8 cellular contexts compared by ENCODE assay signal in the genomic region with DNA sequence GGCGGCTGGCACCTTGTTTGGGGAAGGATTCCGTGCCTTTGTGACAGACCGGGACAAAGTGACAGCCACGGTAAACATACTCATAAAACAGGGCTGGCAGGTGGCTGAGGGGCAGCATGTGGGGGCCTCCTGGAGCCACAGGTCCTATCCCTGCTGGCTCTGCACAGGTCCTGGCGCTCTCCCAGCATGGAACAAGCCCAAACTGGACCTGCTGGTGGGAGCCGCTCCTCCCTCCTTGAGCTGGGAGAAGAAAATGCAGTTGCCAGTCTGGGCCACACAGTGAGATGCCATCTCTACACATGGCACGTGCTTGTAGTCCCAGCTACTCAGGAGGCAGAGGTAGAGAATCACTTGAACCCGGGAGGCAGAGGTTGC. TPM values are rescaled to one million over a fixed set of nuclear protein-coding genes. Genes with fewer than 3 reads are reported as not detected.
"Had no signal": no experiment of that assay in that cellular context is flagged by ENCODE, and none has a peak within 500 bp of the region (broad histone marks: within the 10 kb centered on the region; RNA-seq: fewer than 3 reads in every experiment).

No MANE protein-coding gene starts in this region.

RNA-seq across cellular contexts. Expression of a gene that starts 31.3 kb away (rescaled TPM):
- total RNA-seq: activated CD4-positive, alpha-beta T cell treated with anti-CD3 and anti-CD28 coated beads, Interleukin-2, amount 10 ng/mL, durations not matched to agents 24 days and 14 days; activated CD8-positive, alpha-beta memory T cell treated with anti-CD3 and anti-CD28 coated beads for 36 hours; activated CD8-positive, alpha-beta T cell treated with anti-CD3 and anti-CD28 coated beads for 36 hours; activated naive CD8-positive, alpha-beta T cell treated with anti-CD3 and anti-CD28 coated beads for 36 hours; activated T-helper 17 cell treated with anti-CD3 and anti-CD28 coated beads, Interleukin-2, amount 50 U/mL, for 72 hours; chondrocyte; T-helper 1 cell treated with Interleukin-12 subunit alpha and Interleukin-12 subunit beta and Interleukin-4 antibody, amounts not matched to agents 30 ng/mL and 1 ng/mL, for 36 hours; T-helper 2 cell treated with Interferon-gamma antibody and Interleukin-4, amounts not matched to agents 100 ng/mL and 5 ng/mL, for 36 hours had no signal
